In genomic region chr6:41708856-41709255, GRCh38 we compare ENCODE assay signal across 31 cellular contexts. TPM values are rescaled to one million over a fixed set of nuclear protein-coding genes. Genes with fewer than 3 reads are reported as not detected.
DNase-seq lines count a peak whose midpoint lies in the region; ATAC-seq, FAIRE-seq and TF ChIP-seq lines count a peak whose summit lies in the region.
"Had no signal": no experiment of that assay in that cellular context is flagged by ENCODE, and none has a peak within 500 bp of the region (broad histone marks: within the 10 kb centered on the region; RNA-seq: fewer than 3 reads in every experiment).

No MANE protein-coding gene starts in this region.

- H3K9me3 ChIP-seq in SU-DHL-6 (ENCODE audit: insufficient read depth, low read length): no peaks in the 10 kb centered on the region
- no peaks in the 10 kb centered on the region for H3K9me3 ChIP-seq in small intestine (ENCODE audit: control insufficient read depth, low read depth)
- H3K9me3 ChIP-seq: HAP-1, heart left ventricle, lower lobe of right lung, mucosa of descending colon, pancreas, right atrium auricular region, testis had no signal

- no peak overlapping the region for H3K4me3 ChIP-seq in SU-DHL-6 (ENCODE audit: insufficient read depth, low read length, poor library complexity, severe bottlenecking)
- H3K4me3 ChIP-seq in small intestine (ENCODE audit: low read depth in 1 of 2, low read length in 2 of 2): no peak overlapping the region
- H3K4me3 ChIP-seq: HAP-1, heart left ventricle, lower lobe of right lung, mucosa of descending colon, pancreas, right atrium auricular region, testis had no signal

- H3K27ac ChIP-seq in SU-DHL-6 (ENCODE audit: low read depth, low read length) (peak overlapping the region; percentile 93), layer of hippocampus (ENCODE audit: low read depth, low read length) (peak overlapping the region; percentile 97), temporal lobe (ENCODE audit: low read depth, low read length) (peak overlapping the region; percentile 99), small intestine (ENCODE audit: low read depth in 1 of 2, low read length in 1 of 2) (no peak overlapping the region)
- H3K27ac ChIP-seq: pancreas, testis had no signal

- peaks cover 50% of the 10 kb centered on the region for H3K79me2 ChIP-seq in SU-DHL-6 (ENCODE audit: insufficient read depth, low read length)

- H3K27me3 ChIP-seq in SU-DHL-6 (ENCODE audit: low read length) (no peaks in the 10 kb centered on the region), layer of hippocampus (ENCODE audit: control insufficient read depth, insufficient read depth, low read length) (no peaks in the 10 kb centered on the region), small intestine (ENCODE audit: control insufficient read depth in 2 of 2, insufficient read depth in 2 of 2, low read length in 2 of 2) (no peaks in the 10 kb centered on the region)
- H3K27me3 ChIP-seq: heart left ventricle, pancreas, right atrium auricular region, testis had no signal

- H3K9ac ChIP-seq in SU-DHL-6 (ENCODE audit: low read length): no peak overlapping the region

- WGBS in small intestine, 3 donors: 95 to 100% (median 98%) methylated on average over 3 of the region's 3 CpGs

- H3F3A ChIP-seq in SU-DHL-6 (ENCODE audit: insufficient read depth): peaks cover 65% of the 10 kb centered on the region

- H3K4me3 Mint-ChIP-seq in activated CD8-positive, alpha-beta T cell treated with anti-CD3 and anti-CD28 coated beads for 36 hours: no peak overlapping the region
- no peak overlapping the region for H3K4me3 Mint-ChIP-seq in activated CD8-positive, alpha-beta T cell treated with anti-CD3 and anti-CD28 coated beads, Interleukin-2, amount 10 ng/mL, durations not matched to agents 7 days and 5 days
- H3K4me3 Mint-ChIP-seq: activated CD4-positive, alpha-beta T cell treated with anti-CD3 and anti-CD28 coated beads for 36 hours; activated T-cell treated with anti-CD3 and anti-CD28 coated beads, Interleukin-2, amount 50 U/mL, for 24 hours had no signal

- H3K9me2 ChIP-seq in SU-DHL-6 (replicated peaks; ENCODE audit: insufficient read depth, low read length): no peaks in the 10 kb centered on the region

- no peak for TF ChIP-seq CTCF in activated CD8-positive, alpha-beta T cell treated with anti-CD3 and anti-CD28 coated beads for 36 hours (IDR thresholded peaks at IDR 0.05)
- no peak for TF ChIP-seq CTCF in SU-DHL-6 (IDR thresholded peaks at IDR 0.05; ENCODE audit: insufficient read depth, low read length, poor library complexity, severe bottlenecking)

- POLR2A ChIA-PET in activated CD8-positive, alpha-beta T cell treated with anti-CD3 and anti-CD28 coated beads for 36 hours (lab: Charles Lee): interaction anchor here (0.8 to 1.9 kb wide), 3 partner anchors 21 to 166 kb away, joined by 3 to 8 read pairs (median 3); no protein-coding TSS in a partner anchor
- POLR2A ChIA-PET in activated CD8-positive, alpha-beta T cell treated with anti-CD3 and anti-CD28 coated beads, Interleukin-2, amount 10 ng/mL, durations not matched to agents 7 days and 5 days (lab: Charles Lee): interaction anchor here (0.6 kb wide), 1 partner anchor 38 kb away, joined by 3 read pairs; no protein-coding TSS in a partner anchor

- peaks cover 41% of the 10 kb centered on the region for H3K4me1 Mint-ChIP-seq in activated CD8-positive, alpha-beta T cell treated with anti-CD3 and anti-CD28 coated beads for 36 hours (ENCODE audit: low read depth)
- H3K4me1 Mint-ChIP-seq in activated CD8-positive, alpha-beta T cell treated with anti-CD3 and anti-CD28 coated beads, Interleukin-2, amount 10 ng/mL, durations not matched to agents 7 days and 5 days (ENCODE audit: low read depth): peaks cover 49% of the 10 kb centered on the region

- no peak for DNase-seq in activated CD8-positive, alpha-beta T cell treated with anti-CD3 and anti-CD28 coated beads for 36 hours
- DNase-seq in activated CD8-positive, alpha-beta T cell treated with anti-CD3 and anti-CD28 coated beads, Interleukin-2, amount 10 ng/mL, durations not matched to agents 7 days and 5 days: no peak
- no peak for DNase-seq in MV-4-11 (lab: John Stamatoyannopoulos, UW)
- no peak for DNase-seq in small intestine
- no peak for DNase-seq in NOMO-1 treated with DMSO at 0.1 percent for 48 hours (lab: John Stamatoyannopoulos, UW; ENCODE audit: unreplicated experiment)
- DNase-seq: 8988T; activated CD4-positive, alpha-beta T cell treated with anti-CD3 and anti-CD28 coated beads for 36 hours; activated T-cell treated with anti-CD3 and anti-CD28 coated beads, Interleukin-2, amount 50 U/mL, for 24 hours; CD8-positive, alpha-beta memory T cell; DMS 273 treated with DMSO at 0.1 percent for 48 hours; effector memory CD4-positive, alpha-beta T cell; lower lobe of right lung; mucosa of descending colon; NCI-H1436 treated with DMSO at 0.1 percent for 48 hours; NCI-H446 treated with DMSO at 0.1 percent for 48 hours; NCI-H82; pancreas; stimulated activated CD4-positive, alpha-beta T cell treated with anti-CD3 and anti-CD28 coated beads, Interleukin-2, amount 100 ng/mL, for 48 hours; testis had no signal

- no peaks in the 10 kb centered on the region for H3K27me3 Mint-ChIP-seq in activated CD8-positive, alpha-beta T cell treated with anti-CD3 and anti-CD28 coated beads for 36 hours
- no peaks in the 10 kb centered on the region for H3K27me3 Mint-ChIP-seq in activated CD8-positive, alpha-beta T cell treated with anti-CD3 and anti-CD28 coated beads, Interleukin-2, amount 10 ng/mL, durations not matched to agents 7 days and 5 days (ENCODE audit: low read depth)
- H3K27me3 Mint-ChIP-seq: activated CD4-positive, alpha-beta T cell treated with anti-CD3 and anti-CD28 coated beads for 36 hours; activated T-cell treated with anti-CD3 and anti-CD28 coated beads, Interleukin-2, amount 50 U/mL, for 24 hours had no signal

- H3K27ac Mint-ChIP-seq in activated CD8-positive, alpha-beta T cell treated with anti-CD3 and anti-CD28 coated beads for 36 hours: peak overlapping the region; percentile 74
- no peak overlapping the region for H3K27ac Mint-ChIP-seq in activated CD8-positive, alpha-beta T cell treated with anti-CD3 and anti-CD28 coated beads, Interleukin-2, amount 10 ng/mL, durations not matched to agents 7 days and 5 days

- H3K9me3 Mint-ChIP-seq in activated CD8-positive, alpha-beta T cell treated with anti-CD3 and anti-CD28 coated beads for 36 hours: no peaks in the 10 kb centered on the region
- no peaks in the 10 kb centered on the region for H3K9me3 Mint-ChIP-seq in activated CD8-positive, alpha-beta T cell treated with anti-CD3 and anti-CD28 coated beads, Interleukin-2, amount 10 ng/mL, durations not matched to agents 7 days and 5 days (ENCODE audit: insufficient read depth)
- H3K9me3 Mint-ChIP-seq: activated T-cell treated with anti-CD3 and anti-CD28 coated beads, Interleukin-2, amount 50 U/mL, for 24 hours; CD8-positive, alpha-beta memory T cell had no signal

- no peaks in the 10 kb centered on the region for H3K36me3 ChIP-seq in SU-DHL-6 (ENCODE audit: low read length)
- no peaks in the 10 kb centered on the region for H3K36me3 ChIP-seq in small intestine (ENCODE audit: control insufficient read depth in 2 of 2, insufficient read depth in 2 of 2, low read length in 2 of 2)
- H3K36me3 ChIP-seq: HAP-1, lower lobe of right lung, pancreas, right atrium auricular region had no signal

- no peak overlapping the region for H2AFZ ChIP-seq in SU-DHL-6 (ENCODE audit: low read depth, low read length, severe bottlenecking)

- H4K20me1 ChIP-seq in SU-DHL-6 (ENCODE audit: low read depth, low read length): no peaks in the 10 kb centered on the region

- H3K36me3 Mint-ChIP-seq in activated CD8-positive, alpha-beta T cell treated with anti-CD3 and anti-CD28 coated beads for 36 hours (ENCODE audit: low read depth): peaks cover 9% of the 10 kb centered on the region
- H3K36me3 Mint-ChIP-seq in activated CD8-positive, alpha-beta T cell treated with anti-CD3 and anti-CD28 coated beads, Interleukin-2, amount 10 ng/mL, durations not matched to agents 7 days and 5 days (ENCODE audit: low read depth): peaks cover 4% of the 10 kb centered on the region
- H3K36me3 Mint-ChIP-seq: CD8-positive, alpha-beta memory T cell had no signal

- CTCF ChIA-PET in activated CD8-positive, alpha-beta T cell treated with anti-CD3 and anti-CD28 coated beads for 36 hours (lab: Charles Lee): interaction anchor here (1.1 to 2.0 kb wide), 4 partner anchors 24 to 78 kb away, joined by 3 to 11 read pairs (median 7); no protein-coding TSS in a partner anchor
- CTCF ChIA-PET in activated CD8-positive, alpha-beta T cell treated with anti-CD3 and anti-CD28 coated beads, Interleukin-2, amount 10 ng/mL, durations not matched to agents 7 days and 5 days (lab: Charles Lee): interaction anchor here (0.5 to 1.9 kb wide), 5 partner anchors 25 to 346 kb away, joined by 3 to 7 read pairs (median 5); no protein-coding TSS in a partner anchor

- FAIRE-seq in small intestine (lab: Jason Lieb, UNC): no peak
- FAIRE-seq: pancreas had no signal

- H3K4me1 ChIP-seq in small intestine (ENCODE audit: control insufficient read depth in 2 of 2, insufficient read depth in 1 of 2, low read depth in 1 of 2, low read length in 1 of 2): no peaks in the 10 kb centered on the region
- H3K4me1 ChIP-seq: HAP-1 had no signal

- ATAC-seq in activated CD8-positive, alpha-beta T cell treated with anti-CD3 and anti-CD28 coated beads for 36 hours: no peak
- ATAC-seq in activated CD8-positive, alpha-beta T cell treated with anti-CD3 and anti-CD28 coated beads, Interleukin-2, amount 10 ng/mL, durations not matched to agents 7 days and 5 days: no peak
- ATAC-seq: activated CD4-positive, alpha-beta T cell treated with anti-CD3 and anti-CD28 coated beads for 36 hours; heart left ventricle; lower lobe of right lung; mucosa of descending colon; pancreas; Right ventricle myocardium inferior; SK-N-SH treated with all-trans-retinoic acid at 6 μM for 48 hours had no signal

- no peak overlapping the region for H3K4me2 ChIP-seq in SU-DHL-6 (ENCODE audit: low read depth, low read length, poor library complexity, severe bottlenecking)

- intact Hi-C loops in activated CD8-positive, alpha-beta T cell treated with anti-CD3 and anti-CD28 coated beads for 36 hours (cut with micrococcal nuclease): no loop called here

RNA-seq across cellular contexts. Expression of gene TFEB, which starts 26.6 kb away (rescaled TPM):
- 10 to 100 TPM; 14.6 to 15.9 TPM for total RNA-seq in activated CD8-positive, alpha-beta T cell treated with anti-CD3 and anti-CD28 coated beads for 36 hours
- 10 to 100 TPM; 18.5 to 21.2 TPM for total RNA-seq in activated CD8-positive, alpha-beta T cell treated with anti-CD3 and anti-CD28 coated beads, Interleukin-2, amount 10 ng/mL, durations not matched to agents 7 days and 5 days
- total RNA-seq in temporal lobe: 2.7 TPM
- polyA plus RNA-seq in small intestine: 10 to 100 TPM; 11.5 to 34.3 (median 19.9) TPM

RNA-seq across cellular contexts. Expression of gene PGC, which starts 38.3 kb away (rescaled TPM):
- total RNA-seq in activated CD8-positive, alpha-beta T cell treated with anti-CD3 and anti-CD28 coated beads for 36 hours: not detected
- total RNA-seq in activated CD8-positive, alpha-beta T cell treated with anti-CD3 and anti-CD28 coated beads, Interleukin-2, amount 10 ng/mL, durations not matched to agents 7 days and 5 days: not detected
- total RNA-seq in temporal lobe: 0.49 TPM
- polyA plus RNA-seq in small intestine: 10 to 100 TPM; 12.2 to 51.3 (median 13.9) TPM
- total RNA-seq: activated CD4-positive, alpha-beta T cell treated with anti-CD3 and anti-CD28 coated beads for 36 hours; CD8-positive, alpha-beta memory T cell; fibroblast of villous mesenchyme; heart left ventricle; kidney epithelial cell; mucosa of descending colon; right atrium auricular region; Right ventricle myocardium inferior; T-helper 2 cell treated with Interferon-gamma antibody and Interleukin-4, amounts not matched to agents 100 ng/mL and 5 ng/mL, for 36 hours had no signal
- polyA plus RNA-seq: CD8-positive, alpha-beta memory T cell; neural cell had no signal

Comparison
In these comparisons a context has a peak if more than half of its experiments do, and no peak if none do; other contexts are left out.
1. H3K27ac ChIP-seq: peak in SU-DHL-6 (single experiment), layer of hippocampus (single experiment) and temporal lobe (single experiment); none in small intestine (0 of 2).